Comparison of ENCODE assay signal across 13 cellular contexts in genomic region chr11:85076535-85077330, GRCh38.
A peak's percentile ranks its signal among the peaks of the same experiment; 100 is the strongest.
DNase-seq lines count a peak whose midpoint lies in the region; ATAC-seq, FAIRE-seq and TF ChIP-seq lines count a peak whose summit lies in the region.
"Had no signal": no experiment of that assay in that cellular context is flagged by ENCODE, and none has a peak within 500 bp of the region (broad histone marks: within the 10 kb centered on the region; RNA-seq: fewer than 3 reads in every experiment).

No MANE protein-coding gene starts in this region.

- H3K36me3 Mint-ChIP-seq in immature natural killer cell: no peaks in the 10 kb centered on the region
- H3K36me3 Mint-ChIP-seq in activated naive CD8-positive, alpha-beta T cell treated with anti-CD3 and anti-CD28 coated beads, Interleukin-2, amount 50 U/mL, for 24 hours (ENCODE audit: low read depth): no peaks in the 10 kb centered on the region
- H3K36me3 Mint-ChIP-seq: CD4-positive, CD25-positive, alpha-beta regulatory T cell had no signal

- no peak overlapping the region for H3K27ac Mint-ChIP-seq in immature natural killer cell
- H3K27ac Mint-ChIP-seq in activated naive CD8-positive, alpha-beta T cell treated with anti-CD3 and anti-CD28 coated beads, Interleukin-2, amount 50 U/mL, for 24 hours: no peak overlapping the region
- H3K27ac Mint-ChIP-seq: CD4-positive, CD25-positive, alpha-beta regulatory T cell had no signal

- DNase-seq in COLO668 (lab: John Stamatoyannopoulos, UW; ENCODE audit: unreplicated experiment) (peak; percentile 25), NCI-H1092 treated with DMSO at 0.1 percent for 48 hours (lab: John Stamatoyannopoulos, UW) (peak; percentile 88), astrocyte of the cerebellum (ENCODE audit: low read depth) (peak; percentile 75), immature natural killer cell (no peak), NCI-H526 (lab: John Stamatoyannopoulos, UW) (no peak)
- DNase-seq in activated naive CD8-positive, alpha-beta T cell treated with anti-CD3 and anti-CD28 coated beads, Interleukin-2, amount 50 U/mL, for 24 hours: no peak
- DNase-seq: activated CD4-positive, alpha-beta T cell treated with anti-CD3 and anti-CD28 coated beads, Interleukin-2, amount 50 U/mL, for 1 hour; activated gamma-delta T cell treated with Interleukin-2 at 50 U/mL for 16 hours; CD4-positive, CD25-positive, alpha-beta regulatory T cell had no signal

- no peaks in the 10 kb centered on the region for H3K4me1 Mint-ChIP-seq in immature natural killer cell
- H3K4me1 Mint-ChIP-seq in activated naive CD8-positive, alpha-beta T cell treated with anti-CD3 and anti-CD28 coated beads, Interleukin-2, amount 50 U/mL, for 24 hours: no peaks in the 10 kb centered on the region
- H3K4me1 Mint-ChIP-seq: CD4-positive, CD25-positive, alpha-beta regulatory T cell had no signal

- no peak overlapping the region for H3K4me3 ChIP-seq in astrocyte of the cerebellum (ENCODE audit: low read depth, low read length)
- H3K4me3 ChIP-seq: coronary artery had no signal

- in situ Hi-C loops in astrocyte of the cerebellum (cut with HindIII; ENCODE audit: low sequenced_read_pairs): no loop called here

- TF ChIP-seq CTCF in astrocyte of the cerebellum (IDR thresholded peaks at IDR 0.05; ENCODE audit: low read depth, low read length, missing control alignments): no peak

- H3K9me3 Mint-ChIP-seq in immature natural killer cell: peaks cover 9 to 44% (median 32%) of the 10 kb centered on the region in 6 donors
- peaks cover 12% of the 10 kb centered on the region for H3K9me3 Mint-ChIP-seq in activated naive CD8-positive, alpha-beta T cell treated with anti-CD3 and anti-CD28 coated beads, Interleukin-2, amount 50 U/mL, for 24 hours

- ATAC-seq in HG03520 (IDR thresholded peaks at IDR 0.05; ENCODE audit: unreplicated experiment): no peak
- ATAC-seq in activated naive CD8-positive, alpha-beta T cell treated with anti-CD3 and anti-CD28 coated beads, Interleukin-2, amount 50 U/mL, for 24 hours: no peak
- ATAC-seq: sciatic nerve had no signal

- H3K27me3 Mint-ChIP-seq in immature natural killer cell (ENCODE audit: low read depth in 3 of 3): no peaks in the 10 kb centered on the region
- H3K27me3 Mint-ChIP-seq in activated naive CD8-positive, alpha-beta T cell treated with anti-CD3 and anti-CD28 coated beads, Interleukin-2, amount 50 U/mL, for 24 hours: no peaks in the 10 kb centered on the region
- H3K27me3 Mint-ChIP-seq: CD4-positive, CD25-positive, alpha-beta regulatory T cell had no signal

- no peak overlapping the region for H3K4me3 Mint-ChIP-seq in immature natural killer cell
- no peak overlapping the region for H3K4me3 Mint-ChIP-seq in activated naive CD8-positive, alpha-beta T cell treated with anti-CD3 and anti-CD28 coated beads, Interleukin-2, amount 50 U/mL, for 24 hours
- H3K4me3 Mint-ChIP-seq: CD4-positive, CD25-positive, alpha-beta regulatory T cell had no signal

- peak; percentile 24 for FAIRE-seq in islet of Langerhans (lab: Jason Lieb, UNC)

Comparison
In these comparisons a context has a peak if more than half of its experiments do, and no peak if none do; other contexts are left out.
1. DNase-seq: peak in COLO668 (single experiment), NCI-H1092 treated with DMSO at 0.1 percent for 48 hours (single experiment) and astrocyte of the cerebellum (single experiment); none in immature natural killer cell (0 of 3), NCI-H526 (0 of 2) and activated naive CD8-positive, alpha-beta T cell treated with anti-CD3 and anti-CD28 coated beads, Interleukin-2, amount 50 U/mL, for 24 hours (single experiment).